14 cellular contexts compared by ENCODE assay signal in genomic region chr11:19793356-19793755, GRCh38.
DNase-seq lines count a peak whose midpoint lies in the region; ATAC-seq and TF ChIP-seq lines count a peak whose summit lies in the region.
"Had no signal": no experiment of that assay in that cellular context is flagged by ENCODE, and none has a peak within 500 bp of the region (broad histone marks: within the 10 kb centered on the region; RNA-seq: fewer than 3 reads in every experiment).

No MANE protein-coding gene starts in this region.

- H3K4me3 ChIP-seq in right cardiac atrium (ENCODE audit: low read length) (no peak overlapping the region), WERI-Rb-1 (ENCODE audit: low read depth, low read length) (no peak overlapping the region), lower lobe of right lung (no peak overlapping the region), transverse colon (no peak overlapping the region), HAP-1 (no peak overlapping the region)
- H3K4me3 ChIP-seq: K562 had no signal

- H3K27ac ChIP-seq in right cardiac atrium (ENCODE audit: low read length) = no peak overlapping the region
- H3K27ac ChIP-seq in WERI-Rb-1 = no peak overlapping the region
- no peak overlapping the region for H3K27ac ChIP-seq in lower lobe of right lung
- peak overlapping the region; percentile 7 to 63 (median 50) for H3K27ac ChIP-seq in transverse colon
- H3K27ac ChIP-seq: HL-60 had no signal

- ATAC-seq in Right ventricle myocardium superior (ENCODE audit: poor library complexity) = peak; percentile 44
- no peak for ATAC-seq in right cardiac atrium
- ATAC-seq in lower lobe of right lung = peak; percentile 23 to 40
- ATAC-seq: K562 had no signal

- no peaks in the 10 kb centered on the region for H3K9me3 ChIP-seq in right cardiac atrium (ENCODE audit: control insufficient read depth, low read length)
- H3K9me3 ChIP-seq in WERI-Rb-1 (ENCODE audit: severe bottlenecking) = no peaks in the 10 kb centered on the region
- no peaks in the 10 kb centered on the region for H3K9me3 ChIP-seq in lower lobe of right lung
- no peaks in the 10 kb centered on the region for H3K9me3 ChIP-seq in transverse colon
- no peaks in the 10 kb centered on the region for H3K9me3 ChIP-seq in HAP-1

- DNase-seq in Right ventricle myocardium superior (no peak), right cardiac atrium (no peak), WERI-Rb-1 (peak; percentile 19), lower lobe of right lung (no peak), transverse colon (peak; percentile 66), HAP-1 (ENCODE audit: low spot score in 2 of 2) (no peak), NCI-H2081 (lab: John Stamatoyannopoulos, UW) (no peak), NCI-H524 treated with DMSO at 0.1 percent for 48 hours (lab: John Stamatoyannopoulos, UW) (no peak)
- DNase-seq: GF-D8; NCI-H1436 treated with DMSO at 0.1 percent for 48 hours; NCI-H510A treated with DMSO at 0.1 percent for 48 hours; NK-92 treated with Interleukin-12 subunit alpha and Interleukin-12 subunit beta, amount 100 ng/mL, for 24 hours had no signal

- WGBS in right cardiac atrium = 78% methylated on average over 4 of the region's 4 CpGs
- WGBS in transverse colon (ENCODE audit: low coverage in 1 of 2), 2 donors = 44 to 45% methylated on average over 4 of the region's 4 CpGs

- no peaks in the 10 kb centered on the region for H3K27me3 ChIP-seq in right cardiac atrium (ENCODE audit: control insufficient read depth, insufficient read depth)
- peaks cover 55% of the 10 kb centered on the region for H3K27me3 ChIP-seq in WERI-Rb-1 (ENCODE audit: insufficient read depth, low read depth, severe bottlenecking)
- no peaks in the 10 kb centered on the region for H3K27me3 ChIP-seq in lower lobe of right lung (ENCODE audit: low read depth)
- H3K27me3 ChIP-seq in transverse colon = no peaks in the 10 kb centered on the region
- H3K27me3 ChIP-seq in HAP-1 (ENCODE audit: low read depth) = peaks cover 27% of the 10 kb centered on the region

- H3K4me1 ChIP-seq in right cardiac atrium (ENCODE audit: control insufficient read depth, insufficient read depth, low read length) (peaks cover 9% of the 10 kb centered on the region), lower lobe of right lung (peaks cover 30% of the 10 kb centered on the region), transverse colon (peaks cover 14 to 47% (median 40%) of the 10 kb centered on the region in 4 donors), HAP-1 (no peaks in the 10 kb centered on the region)

- TF ChIP-seq CTCF in WERI-Rb-1 (IDR thresholded peaks at IDR 0.05; ENCODE audit: low read depth, low read length) = no peak
- TF ChIP-seq CTCF in lower lobe of right lung (IDR thresholded peaks at IDR 0.05) = no peak
- no peak for TF ChIP-seq CTCF in transverse colon (IDR thresholded peaks at IDR 0.05)

- H3K36me3 ChIP-seq in WERI-Rb-1 (no peaks in the 10 kb centered on the region), lower lobe of right lung (no peaks in the 10 kb centered on the region), transverse colon (no peaks in the 10 kb centered on the region), HAP-1 (replicated peaks) (no peaks in the 10 kb centered on the region)

- intact Hi-C loops in Right ventricle myocardium superior (cut with DNase I) = loop anchor here (10.0 kb wide), 1 partner anchor 111 kb away; no protein-coding TSS in a partner anchor
- intact Hi-C loops in right cardiac atrium (cut with DNase I) = no loop called here
- intact Hi-C loops in lower lobe of right lung (cut with DNase I) = no loop called here
- intact Hi-C loops in transverse colon (cut with DNase I; ENCODE audit: low total_unique reads) = no loop called here

- in situ Hi-C loops in transverse colon (cut with MboI; ENCODE audit: low pct_ligation_motif_present in 1 of 4, low pct_unique_long_range_greater_than_20kb in 1 of 4, low sequenced_read_pairs in 3 of 4) (no loop called here), HAP-1 (cut with MboI; ENCODE audit: low sequenced_read_pairs) (no loop called here)

- no peak for TF ChIP-seq EP300 in transverse colon (IDR thresholded peaks at IDR 0.05; ENCODE audit: low read depth)

- no peak for TF ChIP-seq POLR2A in transverse colon (IDR thresholded peaks at IDR 0.05)

Comparison
In these comparisons a context has a peak if more than half of its experiments do, and no peak if none do; other contexts are left out.
1. ATAC-seq: peak in Right ventricle myocardium superior (single experiment) and lower lobe of right lung (2 of 2); none in right cardiac atrium (0 of 2).
2. DNase-seq: peak in WERI-Rb-1 (single experiment) and transverse colon (single experiment); none in Right ventricle myocardium superior (single experiment), right cardiac atrium (0 of 3), lower lobe of right lung (single experiment), HAP-1 (0 of 2), NCI-H2081 (0 of 2) and NCI-H524 treated with DMSO at 0.1 percent for 48 hours (single experiment).
3. H3K27ac ChIP-seq: peak in transverse colon (4 of 4); none in right cardiac atrium (single experiment), WERI-Rb-1 (single experiment) and lower lobe of right lung (single experiment).